Comparison of ENCODE assay signal across 7 cellular contexts in the genomic region with DNA sequence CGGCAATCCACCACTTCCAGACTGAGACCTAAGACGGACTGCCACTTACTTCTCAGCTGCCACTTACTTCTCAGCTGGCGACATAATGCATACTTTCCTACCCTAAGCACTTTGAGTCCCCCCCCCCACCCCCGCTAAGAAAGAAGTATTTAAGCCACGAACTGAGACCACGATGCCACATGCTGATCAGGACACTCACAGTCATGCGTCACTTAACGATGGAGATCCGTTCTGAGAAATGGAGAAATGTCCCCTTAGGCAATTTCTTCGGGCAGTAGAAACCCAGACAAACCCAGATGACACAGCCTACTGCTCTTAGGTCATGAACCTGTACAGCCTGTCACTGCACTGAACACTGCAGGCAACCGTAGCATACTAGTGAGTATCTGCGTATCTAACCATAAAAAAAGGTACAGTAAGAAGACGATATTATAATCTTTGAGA. TPM values are rescaled to one million over a fixed set of nuclear protein-coding genes. Genes with fewer than 3 reads are reported as not detected.
DNase-seq lines count a peak whose midpoint lies in the region; ATAC-seq, FAIRE-seq and TF ChIP-seq lines count a peak whose summit lies in the region.

No MANE protein-coding gene starts in this region.

- intact Hi-C loops in HCT116 (cut with micrococcal nuclease), result no loop called here

- H4K20me1 ChIP-seq in HCT116 (ENCODE audit: insufficient read depth), result no peaks in the 10 kb centered on the region

- H3K9me2 ChIP-seq in HCT116 (ENCODE audit: insufficient read depth), result no peaks in the 10 kb centered on the region

- H3K27me3 ChIP-seq in HCT116 (ENCODE audit: insufficient read depth, low read length) (no peaks in the 10 kb centered on the region), mucosa of rectum (ENCODE audit: control insufficient read depth in 2 of 2, insufficient read depth in 2 of 2, low read length in 2 of 2) (no peaks in the 10 kb centered on the region), tibial nerve (no peaks in the 10 kb centered on the region)

- TF ChIP-seq EP300 in tibial nerve (IDR thresholded peaks at IDR 0.05), result no peak

- TF ChIP-seq POLR2A in GM12891 (IDR thresholded peaks at IDR 0.05; ENCODE audit: low read depth, low read length), result peak; percentile 84
- TF ChIP-seq POLR2A in HCT116 (IDR thresholded peaks at IDR 0.05; ENCODE audit: borderline replicate concordance, extremely low read depth, insufficient read depth, insufficient read length), result no peak
- TF ChIP-seq POLR2A in NB4 (IDR thresholded peaks at IDR 0.05; ENCODE audit: extremely low read depth, insufficient read length), result no peak
- TF ChIP-seq POLR2A in tibial nerve (IDR thresholded peaks at IDR 0.05), result no peak

- TF ChIP-seq RAD21 in HCT116 (IDR thresholded peaks at IDR 0.05; ENCODE audit: low read depth), result no peak

- DNase-seq in GM12891 (ENCODE audit: insufficient read length, low spot score) (no peak), HCT116 (ENCODE audit: low read depth, low spot score) (no peak), NB4 (ENCODE audit: low read depth) (peak; percentile 86), epithelial cell of prostate (ENCODE audit: low read depth, low spot score) (peak; percentile 40), tibial nerve (ENCODE audit: low spot score in 2 of 2) (peak in 1 of 2 donors; percentile 59)
- peak; percentile 25 to 40 for DNase-seq in activated CD4-positive, alpha-beta T cell treated with anti-CD3 and anti-CD28 coated beads, Interleukin-2, amount 50 U/mL, for 48 hours

- CTCF ChIA-PET in HCT116 (lab: Charles Lee), result no interaction called here

- TF ChIP-seq CTCF in HCT116 (IDR thresholded peaks at IDR 0.05 in 2 of 3, conservative IDR thresholded peaks at IDR 0.05 in 1 of 3; ENCODE audit: borderline replicate concordance in 1 of 3, insufficient read depth in 1 of 3, low read depth in 2 of 3, low read length in 2 of 3), result no peak
- TF ChIP-seq CTCF in NB4 (IDR thresholded peaks at IDR 0.05; ENCODE audit: low read depth, low read length), result no peak
- TF ChIP-seq CTCF in tibial nerve (IDR thresholded peaks at IDR 0.05), result no peak

- H3K4me1 ChIP-seq in HCT116 (ENCODE audit: control insufficient read depth in 1 of 2, insufficient read depth in 2 of 2, low read length in 2 of 2) (peaks cover 11 to 23% of the 10 kb centered on the region in 2 experiments), mucosa of rectum (ENCODE audit: control insufficient read depth in 2 of 2, insufficient read depth in 2 of 2, low read length in 2 of 2) (peaks cover 14 to 33% of the 10 kb centered on the region in 2 donors), tibial nerve (peaks cover 0 to 85% (median 30%) of the 10 kb centered on the region in 4 donors)

- no peak overlapping the region for H2AFZ ChIP-seq in HCT116 (ENCODE audit: low read depth, low read length, poor library complexity, severe bottlenecking)

- ATAC-seq in HCT116, result peak; percentile 45

- no TSS peak for BruUV-seq in HCT116 (replicated peaks; lab: Mats Ljungman, UMichigan)

- peak overlapping the region; percentile 83 for H3K4me2 ChIP-seq in HCT116 (ENCODE audit: low read length)

- WGBS in tibial nerve, 2 donors, result 0 to 2% methylated on average over 13 of the region's 13 CpGs

- POLR2A ChIA-PET in HCT116 (lab: Charles Lee), result no interaction called here

- H3K27ac ChIP-seq in HCT116 (ENCODE audit: low read depth, low read length) (peak overlapping the region; percentile 71), epithelial cell of prostate (peak overlapping the region; percentile 92), mucosa of rectum (ENCODE audit: low read depth in 2 of 2, low read length in 2 of 2) (peak overlapping the region; percentile 98), tibial nerve (peak overlapping the region; percentile 95 to 99 (median 97))

- peaks cover 53% of the 10 kb centered on the region for H3K79me2 ChIP-seq in HCT116 (ENCODE audit: insufficient read depth, low read length)

- H3K9ac ChIP-seq in HCT116 (ENCODE audit: low read length), result peak overlapping the region; percentile 74
- peak overlapping the region; percentile 94 to 99 for H3K9ac ChIP-seq in mucosa of rectum (ENCODE audit: low read depth in 1 of 2, low read length in 2 of 2)

- no peaks in the 10 kb centered on the region for H3K36me3 ChIP-seq in HCT116 (ENCODE audit: control insufficient read depth in 1 of 2, insufficient read depth in 2 of 2, low read length in 2 of 2)
- H3K36me3 ChIP-seq in mucosa of rectum (ENCODE audit: control insufficient read depth in 2 of 2, insufficient read depth in 2 of 2, low read length in 2 of 2), result peaks cover 0 to 5% of the 10 kb centered on the region in 2 donors
- no peaks in the 10 kb centered on the region for H3K36me3 ChIP-seq in tibial nerve

- H3K4me3 ChIP-seq in HCT116 (replicated peaks in 1 of 2; ENCODE audit: low read depth in 1 of 2, low read length in 2 of 2) (peak overlapping the region; percentile 58 to 86), NB4 (ENCODE audit: low read depth, low read length) (peak overlapping the region; percentile 95), mucosa of rectum (ENCODE audit: low read length in 2 of 2) (peak overlapping the region; percentile 93 to 99), tibial nerve (peak overlapping the region; percentile 77 to 100 (median 85))

- H3K9me3 ChIP-seq in HCT116 (ENCODE audit: control insufficient read depth in 1 of 2, insufficient read depth in 1 of 2, low read depth in 1 of 2, low read length in 2 of 2) (no peaks in the 10 kb centered on the region), mucosa of rectum (ENCODE audit: control insufficient read depth in 2 of 2, low read length in 2 of 2) (no peaks in the 10 kb centered on the region), tibial nerve (no peaks in the 10 kb centered on the region)

- FAIRE-seq in GM12891 (lab: Jason Lieb, UNC), result peak; percentile 82

- RAD21 ChIA-PET in HCT116 (lab: Charles Lee; ENCODE audit: low non-redundant PET in 1 of 2, low total read pairs in 2 of 2, uncharacterized antibody in 2 of 2, unreplicated experiment in 2 of 2), result no interaction called here

TF ChIP-seq in GM12891, 5 proteins besides CTCF, POLR2A, EP300 and RAD21:
- TF ChIP-seq PAX5 (IDR thresholded peaks at IDR 0.05; ENCODE audit: insufficient read depth, low read length, severe bottlenecking), result no peak
- TF ChIP-seq POLR2AphosphoS5 (IDR thresholded peaks at IDR 0.05; ENCODE audit: low read depth, low read length), result peak; percentile 89
- TF ChIP-seq TAF1 (IDR thresholded peaks at IDR 0.05; ENCODE audit: low read depth, low read length), result peak; percentile 84
- peak; percentile 48; the same call in 1 of the 2 replicates for TF ChIP-seq POU2F2 (IDR thresholded peaks at IDR 0.05; ENCODE audit: low read depth, low read length)
- 0 out of 2 replicates have a peak, but pooled peaks have one; percentile 7 for TF ChIP-seq SPI1 (IDR thresholded peaks at IDR 0.05; ENCODE audit: low read depth, low read length)
TF ChIP-seq in GM12891: peak in this region for 4.

TF ChIP-seq in HCT116, 20 proteins besides CTCF, POLR2A, EP300 and RAD21:
- TF ChIP-seq, protein P1, sequence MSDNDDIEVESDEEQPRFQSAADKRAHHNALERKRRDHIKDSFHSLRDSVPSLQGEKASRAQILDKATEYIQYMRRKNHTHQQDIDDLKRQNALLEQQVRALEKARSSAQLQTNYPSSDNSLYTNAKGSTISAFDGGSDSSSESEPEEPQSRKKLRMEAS (IDR thresholded peaks at IDR 0.05), result no peak
- TF ChIP-seq SIN3A (IDR thresholded peaks at IDR 0.05; ENCODE audit: low read depth) (no peak), ATF3 (IDR thresholded peaks at IDR 0.05) (no peak), CBX3 (IDR thresholded peaks at IDR 0.05; ENCODE audit: low read depth) (no peak)
TF ChIP-seq in HCT116: peak in this region for 0.

RNA-seq across cellular contexts. Expression of gene IFNGR1, which starts 0.7 kb away (rescaled TPM):
- polyA plus RNA-seq in GM12891 (2012; ENCODE audit: low read depth, missing spikeins), result 114 TPM
- total RNA-seq in HCT116 (2021; ENCODE audit: unreplicated experiment) (27.1 TPM), tibial nerve (100 to 1,000 TPM in 1 of 4 donors, 10 to 100 TPM in 3; 73.8 to 125 (median 97.8) TPM)
- polyA plus RNA-seq in HCT116 (2012), result 26.8 and 31.0 TPM in 2 replicates

RNA-seq across cellular contexts. Expression of gene IL22RA2, which starts 45.1 kb away (rescaled TPM):
- polyA plus RNA-seq in GM12891 (2012; ENCODE audit: low read depth, missing spikeins), result 0.49 TPM
- total RNA-seq in HCT116 (2021; ENCODE audit: unreplicated experiment) (not detected), tibial nerve (not detected)
- not detected in 2 replicates for polyA plus RNA-seq in HCT116 (2012)

Comparison
In these comparisons a context has a peak if more than half of its experiments do, and no peak if none do; other contexts are left out.
1. DNase-seq: peak in NB4 (single experiment), activated CD4-positive, alpha-beta T cell treated with anti-CD3 and anti-CD28 coated beads, Interleukin-2, amount 50 U/mL, for 48 hours (2 of 2) and epithelial cell of prostate (single experiment); none in GM12891 (single experiment) and HCT116 (single experiment).
2. Peak in every context shown above with its lines, with median percentiles within 50 percentile points of each other: H3K27ac ChIP-seq and H3K4me3 ChIP-seq.